1 cellular context compared by ENCODE assay signal in the genomic region with DNA sequence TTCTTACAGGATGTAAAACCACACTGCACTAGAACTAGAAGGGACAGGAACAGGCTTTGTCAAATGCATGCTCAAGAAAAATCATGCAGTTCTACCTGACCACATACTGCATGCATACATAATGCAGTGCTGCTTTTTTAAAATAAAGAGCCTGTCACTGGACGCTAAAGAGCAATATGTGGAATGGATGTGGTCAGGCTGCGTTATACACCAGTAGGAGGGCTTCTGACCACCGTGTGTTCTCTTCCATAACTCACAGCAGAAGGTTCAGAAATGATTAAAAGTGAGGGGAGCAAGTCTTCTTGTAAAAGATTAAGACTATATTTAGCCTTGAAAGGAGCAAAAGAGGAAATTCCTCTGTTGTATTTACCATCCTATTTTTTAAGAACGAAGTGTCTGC.
TF ChIP-seq lines count a peak whose summit lies in the region.

No MANE protein-coding gene starts in this region.

TF ChIP-seq in GM12878, 131 proteins besides CTCF, POLR2A, EP300 and RAD21 (continued from another document):
- no peak for TF ChIP-seq HDAC6 (IDR thresholded peaks at IDR 0.05; ENCODE audit: unreplicated experiment)
- TF ChIP-seq IKZF1 (conservative IDR thresholded peaks at IDR 0.05) = peak; percentile 64
- TF ChIP-seq ZSCAN29 (IDR thresholded peaks at IDR 0.05) = no peak
- peak; percentile 39 for TF ChIP-seq NR2F1 (conservative IDR thresholded peaks at IDR 0.05)
- no peak for TF ChIP-seq SIN3A (IDR thresholded peaks at IDR 0.05; ENCODE audit: low read depth, low read length)
- TF ChIP-seq TCF12 (IDR thresholded peaks at IDR 0.05; ENCODE audit: low read depth, low read length) = no peak
- TF ChIP-seq IKZF2 (IDR thresholded peaks at IDR 0.05) = peak in 1 of 2 experiments; percentile 61; a peak in 3 of 4 replicates
- peak; percentile 34; the same call in 1 of the 2 replicates for TF ChIP-seq RUNX3 (IDR thresholded peaks at IDR 0.05; ENCODE audit: low read length)
- TF ChIP-seq, protein P1, sequence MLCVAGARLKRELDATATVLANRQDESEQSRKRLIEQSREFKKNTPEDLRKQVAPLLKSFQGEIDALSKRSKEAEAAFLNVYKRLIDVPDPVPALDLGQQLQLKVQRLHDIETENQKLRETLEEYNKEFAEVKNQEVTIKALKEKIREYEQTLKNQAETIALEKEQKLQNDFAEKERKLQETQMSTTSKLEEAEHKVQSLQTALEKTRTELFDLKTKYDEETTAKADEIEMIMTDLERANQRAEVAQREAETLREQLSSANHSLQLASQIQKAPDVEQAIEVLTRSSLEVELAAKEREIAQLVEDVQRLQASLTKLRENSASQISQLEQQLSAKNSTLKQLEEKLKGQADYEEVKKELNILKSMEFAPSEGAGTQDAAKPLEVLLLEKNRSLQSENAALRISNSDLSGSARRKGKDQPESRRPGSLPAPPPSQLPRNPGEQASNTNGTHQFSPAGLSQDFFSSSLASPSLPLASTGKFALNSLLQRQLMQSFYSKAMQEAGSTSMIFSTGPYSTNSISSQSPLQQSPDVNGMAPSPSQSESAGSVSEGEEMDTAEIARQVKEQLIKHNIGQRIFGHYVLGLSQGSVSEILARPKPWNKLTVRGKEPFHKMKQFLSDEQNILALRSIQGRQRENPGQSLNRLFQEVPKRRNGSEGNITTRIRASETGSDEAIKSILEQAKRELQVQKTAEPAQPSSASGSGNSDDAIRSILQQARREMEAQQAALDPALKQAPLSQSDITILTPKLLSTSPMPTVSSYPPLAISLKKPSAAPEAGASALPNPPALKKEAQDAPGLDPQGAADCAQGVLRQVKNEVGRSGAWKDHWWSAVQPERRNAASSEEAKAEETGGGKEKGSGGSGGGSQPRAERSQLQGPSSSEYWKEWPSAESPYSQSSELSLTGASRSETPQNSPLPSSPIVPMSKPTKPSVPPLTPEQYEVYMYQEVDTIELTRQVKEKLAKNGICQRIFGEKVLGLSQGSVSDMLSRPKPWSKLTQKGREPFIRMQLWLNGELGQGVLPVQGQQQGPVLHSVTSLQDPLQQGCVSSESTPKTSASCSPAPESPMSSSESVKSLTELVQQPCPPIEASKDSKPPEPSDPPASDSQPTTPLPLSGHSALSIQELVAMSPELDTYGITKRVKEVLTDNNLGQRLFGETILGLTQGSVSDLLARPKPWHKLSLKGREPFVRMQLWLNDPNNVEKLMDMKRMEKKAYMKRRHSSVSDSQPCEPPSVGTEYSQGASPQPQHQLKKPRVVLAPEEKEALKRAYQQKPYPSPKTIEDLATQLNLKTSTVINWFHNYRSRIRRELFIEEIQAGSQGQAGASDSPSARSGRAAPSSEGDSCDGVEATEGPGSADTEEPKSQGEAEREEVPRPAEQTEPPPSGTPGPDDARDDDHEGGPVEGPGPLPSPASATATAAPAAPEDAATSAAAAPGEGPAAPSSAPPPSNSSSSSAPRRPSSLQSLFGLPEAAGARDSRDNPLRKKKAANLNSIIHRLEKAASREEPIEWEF (IDR thresholded peaks at IDR 0.05; ENCODE audit: insufficient replicate concordance, low read depth, low read length) = no peak
- TF ChIP-seq ATF3 (IDR thresholded peaks at IDR 0.05; ENCODE audit: borderline replicate concordance, extremely low read depth, low read depth, low read length) = no peak
- TF ChIP-seq, protein P2, sequence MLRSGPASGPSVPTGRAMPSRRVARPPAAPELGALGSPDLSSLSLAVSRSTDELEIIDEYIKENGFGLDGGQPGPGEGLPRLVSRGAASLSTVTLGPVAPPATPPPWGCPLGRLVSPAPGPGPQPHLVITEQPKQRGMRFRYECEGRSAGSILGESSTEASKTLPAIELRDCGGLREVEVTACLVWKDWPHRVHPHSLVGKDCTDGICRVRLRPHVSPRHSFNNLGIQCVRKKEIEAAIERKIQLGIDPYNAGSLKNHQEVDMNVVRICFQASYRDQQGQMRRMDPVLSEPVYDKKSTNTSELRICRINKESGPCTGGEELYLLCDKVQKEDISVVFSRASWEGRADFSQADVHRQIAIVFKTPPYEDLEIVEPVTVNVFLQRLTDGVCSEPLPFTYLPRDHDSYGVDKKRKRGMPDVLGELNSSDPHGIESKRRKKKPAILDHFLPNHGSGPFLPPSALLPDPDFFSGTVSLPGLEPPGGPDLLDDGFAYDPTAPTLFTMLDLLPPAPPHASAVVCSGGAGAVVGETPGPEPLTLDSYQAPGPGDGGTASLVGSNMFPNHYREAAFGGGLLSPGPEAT (IDR thresholded peaks at IDR 0.05; ENCODE audit: low read depth) = peak; percentile 31; the same call in 1 of the 2 replicates
- no peak for TF ChIP-seq ASH2L (IDR thresholded peaks at IDR 0.05; ENCODE audit: borderline replicate concordance, low read depth)
- peak; percentile 10; the same call in 1 of the 2 replicates for TF ChIP-seq ATF7 (IDR thresholded peaks at IDR 0.05; ENCODE audit: low read depth)
- TF ChIP-seq YY1 (IDR thresholded peaks at IDR 0.05; ENCODE audit: low read depth, low read length) = no peak
- TF ChIP-seq LARP7 (IDR thresholded peaks at IDR 0.05) = no peak
- no peak for TF ChIP-seq SUPT20H (IDR thresholded peaks at IDR 0.05; ENCODE audit: borderline replicate concordance, control insufficient read depth, low read depth, low read length)
- TF ChIP-seq POU2F2 (IDR thresholded peaks at IDR 0.05; ENCODE audit: borderline replicate concordance, low read depth, low read length) = peak; percentile 72; the same call in 1 of the 3 replicates
- no peak for TF ChIP-seq ZZZ3 (IDR thresholded peaks at IDR 0.05; ENCODE audit: control insufficient read depth, insufficient read length, low read depth)
- TF ChIP-seq SIX5 (IDR thresholded peaks at IDR 0.05; ENCODE audit: low read depth, low read length, severe bottlenecking) = no peak
- no peak for TF ChIP-seq E2F4 (IDR thresholded peaks at IDR 0.05; ENCODE audit: low read depth, low read length)
- TF ChIP-seq MTA2 (IDR thresholded peaks at IDR 0.05; ENCODE audit: low read depth) = peak; percentile 48
